12 cellular contexts compared by ENCODE assay signal in genomic region chr19:7914598-7915045, GRCh38. TPM values are rescaled to one million over a fixed set of nuclear protein-coding genes. Genes with fewer than 3 reads are reported as not detected.
DNase-seq lines count a peak whose midpoint lies in the region; ATAC-seq and TF ChIP-seq lines count a peak whose summit lies in the region.
"Had no signal": no experiment of that assay in that cellular context is flagged by ENCODE, and none has a peak within 500 bp of the region (broad histone marks: within the 10 kb centered on the region; RNA-seq: fewer than 3 reads in every experiment).

Gene TGFBR3L (plus strand): TSS chr19:7914830.

- no peak for TF ChIP-seq CTCF in CD14-positive monocyte (IDR thresholded peaks at IDR 0.05)
- no peak for TF ChIP-seq CTCF in HCT116 (IDR thresholded peaks at IDR 0.05 in 2 of 3, conservative IDR thresholded peaks at IDR 0.05 in 1 of 3; ENCODE audit: borderline replicate concordance in 1 of 3, insufficient read depth in 1 of 3, low read depth in 2 of 3, low read length in 2 of 3)
- no peak for TF ChIP-seq CTCF in natural killer cell (IDR thresholded peaks at IDR 0.05)
- TF ChIP-seq CTCF in GM10248 (IDR thresholded peaks at IDR 0.05; ENCODE audit: control extremely low read depth, extremely low read depth, low read depth, missing control alignments), result no peak

- H2AFZ ChIP-seq in HCT116 (ENCODE audit: low read depth, low read length, poor library complexity, severe bottlenecking), result no peak within 1 kb of the TSS

- H3K9me3 ChIP-seq in HCT116 (ENCODE audit: control insufficient read depth in 1 of 2, insufficient read depth in 1 of 2, low read depth in 1 of 2, low read length in 2 of 2), result no peaks in the 10 kb centered on the region
- H3K9me3 ChIP-seq: testis had no signal

- H3K27me3 Mint-ChIP-seq in CD14-positive monocyte (ENCODE audit: low read depth in 3 of 3), result peaks cover 46 to 60% (median 51%) of the 10 kb centered on the region in 3 donors
- H3K27me3 Mint-ChIP-seq in activated naive CD8-positive, alpha-beta T cell, result peaks cover 6% of the 10 kb centered on the region
- H3K27me3 Mint-ChIP-seq in natural killer cell (ENCODE audit: low read depth in 2 of 2), result peaks cover 0 to 21% of the 10 kb centered on the region in 2 donors

- POLR2A ChIA-PET in HCT116 (lab: Charles Lee) (no interaction called here), GM10248 (lab: Yijun Ruan, JAX) (no interaction called here)

- H3K9me3 Mint-ChIP-seq in CD14-positive monocyte (peaks cover 0 to 28% (median 14%) of the 10 kb centered on the region in 7 donors), natural killer cell (no peaks in the 10 kb centered on the region)
- no peaks in the 10 kb centered on the region for H3K9me3 Mint-ChIP-seq in activated naive CD8-positive, alpha-beta T cell (ENCODE audit: low read depth)

- H3K27me3 ChIP-seq in HCT116 (ENCODE audit: insufficient read depth, low read length), result no peaks in the 10 kb centered on the region
- H3K27me3 ChIP-seq: testis had no signal

- H3K9me2 ChIP-seq in HCT116 (ENCODE audit: insufficient read depth), result no peaks in the 10 kb centered on the region

- no peak for DNase-seq in CD14-positive monocyte (ENCODE audit: low spot score)
- DNase-seq in HCT116 (ENCODE audit: low read depth, low spot score), result no peak
- DNase-seq in natural killer cell, result no peak
- DNase-seq in GM10248 (ENCODE audit: extremely low spot score), result no peak
- no peak for DNase-seq in iPS-NIHi11 (ENCODE audit: low spot score)
- DNase-seq in OCI-M2 (lab: John Stamatoyannopoulos, UW; ENCODE audit: unreplicated experiment), result no peak
- DNase-seq: activated CD4-positive, alpha-beta T cell treated with anti-CD3 and anti-CD28 coated beads for 1 hour; GF-D8; testis had no signal

- peak within 1 kb of the TSS; percentile 91 for H3K4me2 ChIP-seq in HCT116 (ENCODE audit: low read length)

- no TSS peak for BruUV-seq in HCT116 (replicated peaks; lab: Mats Ljungman, UMichigan)

- peak within 1 kb of the TSS; percentile 39 to 77 for H3K4me3 Mint-ChIP-seq in CD14-positive monocyte
- H3K4me3 Mint-ChIP-seq in activated naive CD8-positive, alpha-beta T cell, result peak within 1 kb of the TSS; percentile 76
- peak within 1 kb of the TSS; percentile 72 for H3K4me3 Mint-ChIP-seq in natural killer cell

- no peak for TF ChIP-seq RAD21 in HCT116 (IDR thresholded peaks at IDR 0.05; ENCODE audit: low read depth)

- H4K20me1 ChIP-seq in HCT116 (ENCODE audit: insufficient read depth), result no peaks in the 10 kb centered on the region

- H3K4me1 Mint-ChIP-seq in CD14-positive monocyte, result peaks cover 32% of the 10 kb centered on the region
- H3K4me1 Mint-ChIP-seq in activated naive CD8-positive, alpha-beta T cell (ENCODE audit: low read depth), result peaks cover 16% of the 10 kb centered on the region
- peaks cover 7 to 21% of the 10 kb centered on the region in 2 donors for H3K4me1 Mint-ChIP-seq in natural killer cell

- no peak within 1 kb of the TSS for H3K4me3 ChIP-seq in HCT116 (replicated peaks in 1 of 2; ENCODE audit: low read depth in 1 of 2, low read length in 2 of 2)

- peaks cover 10% of the 10 kb centered on the region; the same call in 1 of the 2 replicates for H3K79me2 ChIP-seq in HCT116 (ENCODE audit: insufficient read depth, low read length)

- H3K36me3 ChIP-seq in HCT116 (ENCODE audit: control insufficient read depth in 1 of 2, insufficient read depth in 2 of 2, low read length in 2 of 2), result peaks cover 5 to 6% of the 10 kb centered on the region in 2 experiments; a peak in 3 of 4 replicates

- H3K27ac Mint-ChIP-seq in CD14-positive monocyte, result no peak within 1 kb of the TSS
- H3K27ac Mint-ChIP-seq in activated naive CD8-positive, alpha-beta T cell, result no peak within 1 kb of the TSS
- peak within 1 kb of the TSS; percentile 60 to 76 for H3K27ac Mint-ChIP-seq in natural killer cell

- peak within 1 kb of the TSS; percentile 89; the same call in 1 of the 2 replicates for H3K9ac ChIP-seq in HCT116 (ENCODE audit: low read length)

- CTCF ChIA-PET in HCT116 (lab: Charles Lee) (no interaction called here), GM10248 (lab: Yijun Ruan, JAX) (interaction anchor here (2.3 kb wide), 1 partner anchor 11 kb away, joined by 7 read pairs; the partner anchor contains the start of gene MAP2K7)

- ATAC-seq in HCT116 (no peak), natural killer cell (no peak), GM21528 (IDR thresholded peaks at IDR 0.05; ENCODE audit: low FRiP score, unreplicated experiment) (no peak)

- H3K36me3 Mint-ChIP-seq in CD14-positive monocyte, result peaks cover 25 to 34% of the 10 kb centered on the region in 2 donors
- no peaks in the 10 kb centered on the region for H3K36me3 Mint-ChIP-seq in activated naive CD8-positive, alpha-beta T cell
- no peaks in the 10 kb centered on the region for H3K36me3 Mint-ChIP-seq in natural killer cell

- H3K27ac ChIP-seq in HCT116 (ENCODE audit: low read depth, low read length), result peak within 1 kb of the TSS; percentile 89
- H3K27ac ChIP-seq: testis had no signal

- peaks cover 14 to 42% of the 10 kb centered on the region in 2 experiments; a peak in 3 of 4 replicates for H3K4me1 ChIP-seq in HCT116 (ENCODE audit: control insufficient read depth in 1 of 2, insufficient read depth in 2 of 2, low read length in 2 of 2)

- RAD21 ChIA-PET in HCT116 (lab: Charles Lee; ENCODE audit: low non-redundant PET in 1 of 2, low total read pairs in 2 of 2, uncharacterized antibody in 2 of 2, unreplicated experiment in 2 of 2), result no interaction called here

- intact Hi-C loops in CD14-positive monocyte (cut with micrococcal nuclease), result no loop called here
- intact Hi-C loops in HCT116 (cut with micrococcal nuclease), result no loop called here
- intact Hi-C loops in natural killer cell (cut with micrococcal nuclease), result no loop called here

- no peak for TF ChIP-seq POLR2A in HCT116 (IDR thresholded peaks at IDR 0.05; ENCODE audit: borderline replicate concordance, extremely low read depth, insufficient read depth, insufficient read length)

TF ChIP-seq in HCT116, 20 proteins besides CTCF, POLR2A, EP300 and RAD21:
- TF ChIP-seq SP1 (IDR thresholded peaks at IDR 0.05; ENCODE audit: low read depth) (no peak), MAX (IDR thresholded peaks at IDR 0.05) (no peak), CEBPB (IDR thresholded peaks at IDR 0.05; ENCODE audit: low read depth) (no peak), ZFX (IDR thresholded peaks at IDR 0.05) (no peak), EGR1 (IDR thresholded peaks at IDR 0.05; ENCODE audit: low read depth) (no peak), JUND (IDR thresholded peaks at IDR 0.05) (no peak), EZH2phosphoT487 (IDR thresholded peaks at IDR 0.05; ENCODE audit: borderline replicate concordance) (no peak), CBX3 (IDR thresholded peaks at IDR 0.05; ENCODE audit: low read depth) (no peak), EZH2 (IDR thresholded peaks at IDR 0.05) (no peak)

RNA-seq across cellular contexts. Expression of gene TGFBR3L, which starts in this region (rescaled TPM):
- not detected for polyA plus RNA-seq in CD14-positive monocyte
- total RNA-seq in HCT116 (2021; ENCODE audit: unreplicated experiment), result 30.9 TPM
- polyA plus RNA-seq in HCT116 (2012), result 37.9 and 39.2 TPM in 2 replicates
- total RNA-seq in natural killer cell, result 1 to 10 TPM; 3.5 to 4.6 (median 4.4) TPM
- total RNA-seq: frontal cortex had no signal

Comparison
In these comparisons a context has a peak if more than half of its experiments do, and no peak if none do; other contexts are left out.
1. H3K27ac Mint-ChIP-seq: peak in natural killer cell (2 of 2); none in CD14-positive monocyte (0 of 7) and activated naive CD8-positive, alpha-beta T cell (single experiment).
2. Peak in every context shown above with its lines, with median percentiles within 50 percentile points of each other: H3K4me3 Mint-ChIP-seq.